9 cellular contexts compared by ENCODE assay signal in genomic region chr1:54052470-54052933, GRCh38. TPM values are rescaled to one million over a fixed set of nuclear protein-coding genes. Genes with fewer than 3 reads are reported as not detected.
A peak's percentile ranks its signal among the peaks of the same experiment; 100 is the strongest.
DNase-seq lines count a peak whose midpoint lies in the region; ATAC-seq and TF ChIP-seq lines count a peak whose summit lies in the region.
"Had no signal": no experiment of that assay in that cellular context is flagged by ENCODE, and none has a peak within 500 bp of the region (broad histone marks: within the 10 kb centered on the region; RNA-seq: fewer than 3 reads in every experiment).

No MANE protein-coding gene starts in this region.

- no peak overlapping the region for H3K4me3 Mint-ChIP-seq in CD14-positive monocyte
- H3K4me3 Mint-ChIP-seq: dendritic cell treated with granulocyte-macrophage colony-stimulating factor and Interleukin-4, amounts not matched to agents 40 ng/mL and 50 ng/mL, for 4 days had no signal

- H3K4me3 ChIP-seq in HUES6 (ENCODE audit: low read depth, low read length) (peak overlapping the region; percentile 81), lower leg skin (ENCODE audit: low read depth, poor library complexity, severe bottlenecking) (peak overlapping the region; percentile 83)

- no peaks in the 10 kb centered on the region for H3K27me3 Mint-ChIP-seq in CD14-positive monocyte (ENCODE audit: low read depth in 3 of 3)
- H3K27me3 Mint-ChIP-seq: dendritic cell treated with granulocyte-macrophage colony-stimulating factor and Interleukin-4, amounts not matched to agents 40 ng/mL and 50 ng/mL, for 4 days had no signal

- no peaks in the 10 kb centered on the region for H3K9me3 ChIP-seq in HUES6 (ENCODE audit: control insufficient read depth, insufficient read depth, low read depth, low read length)

- H3K9me3 Mint-ChIP-seq in CD14-positive monocyte = no peaks in the 10 kb centered on the region
- H3K9me3 Mint-ChIP-seq: dendritic cell treated with granulocyte-macrophage colony-stimulating factor and Interleukin-4, amounts not matched to agents 40 ng/mL and 50 ng/mL, for 4 days had no signal

- ATAC-seq in GM19467 (IDR thresholded peaks at IDR 0.05; ENCODE audit: unreplicated experiment) = peak; percentile 4

- H3K9ac ChIP-seq in HUES6 (ENCODE audit: low read length) = peak overlapping the region; percentile 79

- peaks cover 13% of the 10 kb centered on the region for H3K4me1 ChIP-seq in HUES6 (ENCODE audit: control insufficient read depth, insufficient read depth, low read length)

- H3K36me3 ChIP-seq in HUES6 (ENCODE audit: control insufficient read depth, insufficient read depth, low read length) = no peaks in the 10 kb centered on the region

- H3K36me3 Mint-ChIP-seq in CD14-positive monocyte = peaks cover 10 to 12% of the 10 kb centered on the region in 2 donors

- no peak overlapping the region for H3K27ac Mint-ChIP-seq in CD14-positive monocyte
- H3K27ac Mint-ChIP-seq: dendritic cell treated with granulocyte-macrophage colony-stimulating factor and Interleukin-4, amounts not matched to agents 40 ng/mL and 50 ng/mL, for 4 days had no signal

- DNase-seq in DMS79 (lab: John Stamatoyannopoulos, UW) (peak; percentile 54), T1000 (lab: John Stamatoyannopoulos, UW) (peak; percentile 30), dermis blood vessel endothelial cell (peak; percentile 56), lower leg skin (ENCODE audit: low spot score in 2 of 2) (peak in 1 of 2 donors; percentile 45), CD14-positive monocyte (ENCODE audit: low spot score) (no peak)
- peak in 5 of 6 experiments; percentile 39 to 65 (median 42) for DNase-seq in stimulated activated naive CD4-positive, alpha-beta T cell (lab: John Stamatoyannopoulos, UW)

- H3K27me3 ChIP-seq in HUES6 (ENCODE audit: control insufficient read depth, insufficient read depth, low read length) = no peaks in the 10 kb centered on the region

- intact Hi-C loops in lower leg skin (cut with DNase I; ENCODE audit: low total_unique reads) (no loop called here), CD14-positive monocyte (cut with micrococcal nuclease) (loop anchor here (2.0 to 10.0 kb wide), 7 partner anchors 105 to 712 kb away; partner anchors contain the start of genes IFT25 (in 2 of the 2), LRRC42 (in 2 of the 2), NDC1 (in 2 of the 2) and PARS2 (in 2 of the 2))

- no peak overlapping the region for H3K27ac ChIP-seq in HUES6 (ENCODE audit: low read depth, low read length)

- no peak for TF ChIP-seq CTCF in lower leg skin (IDR thresholded peaks at IDR 0.05)
- TF ChIP-seq CTCF in CD14-positive monocyte (IDR thresholded peaks at IDR 0.05) = no peak

- peaks cover 32% of the 10 kb centered on the region for H3K4me1 Mint-ChIP-seq in CD14-positive monocyte

- 0 to 1% methylated on average over 23 of the region's 23 CpGs for WGBS in lower leg skin, 2 donors

- no peak for TF ChIP-seq POLR2A in lower leg skin (IDR thresholded peaks at IDR 0.05)

RNA-seq across cellular contexts. Expression of gene TMEM59, which starts 0.5 kb away (rescaled TPM):
- total RNA-seq in dermis blood vessel endothelial cell (290 and 375 TPM in 2 replicates), lower leg skin (100 to 1,000 TPM; 197 to 355 (median 320) TPM)
- 100 to 1,000 TPM; 831 to 925 TPM for polyA plus RNA-seq in CD14-positive monocyte

RNA-seq across cellular contexts. Expression of gene TCEANC2, which starts 0.9 kb away (rescaled TPM):
- total RNA-seq in dermis blood vessel endothelial cell (3.7 and 3.8 TPM in 2 replicates), lower leg skin (1 to 10 TPM; 3.1 to 4.3 (median 3.8) TPM)
- 1 to 10 TPM; 3.0 to 3.8 TPM for polyA plus RNA-seq in CD14-positive monocyte

RNA-seq across cellular contexts. Expression of gene LDLRAD1, which starts 34.5 kb away (rescaled TPM):
- total RNA-seq in dermis blood vessel endothelial cell (not detected in 2 replicates), lower leg skin (not detected)
- not detected for polyA plus RNA-seq in CD14-positive monocyte
